ENCODE assay signal across 1 cellular context in the genomic region with DNA sequence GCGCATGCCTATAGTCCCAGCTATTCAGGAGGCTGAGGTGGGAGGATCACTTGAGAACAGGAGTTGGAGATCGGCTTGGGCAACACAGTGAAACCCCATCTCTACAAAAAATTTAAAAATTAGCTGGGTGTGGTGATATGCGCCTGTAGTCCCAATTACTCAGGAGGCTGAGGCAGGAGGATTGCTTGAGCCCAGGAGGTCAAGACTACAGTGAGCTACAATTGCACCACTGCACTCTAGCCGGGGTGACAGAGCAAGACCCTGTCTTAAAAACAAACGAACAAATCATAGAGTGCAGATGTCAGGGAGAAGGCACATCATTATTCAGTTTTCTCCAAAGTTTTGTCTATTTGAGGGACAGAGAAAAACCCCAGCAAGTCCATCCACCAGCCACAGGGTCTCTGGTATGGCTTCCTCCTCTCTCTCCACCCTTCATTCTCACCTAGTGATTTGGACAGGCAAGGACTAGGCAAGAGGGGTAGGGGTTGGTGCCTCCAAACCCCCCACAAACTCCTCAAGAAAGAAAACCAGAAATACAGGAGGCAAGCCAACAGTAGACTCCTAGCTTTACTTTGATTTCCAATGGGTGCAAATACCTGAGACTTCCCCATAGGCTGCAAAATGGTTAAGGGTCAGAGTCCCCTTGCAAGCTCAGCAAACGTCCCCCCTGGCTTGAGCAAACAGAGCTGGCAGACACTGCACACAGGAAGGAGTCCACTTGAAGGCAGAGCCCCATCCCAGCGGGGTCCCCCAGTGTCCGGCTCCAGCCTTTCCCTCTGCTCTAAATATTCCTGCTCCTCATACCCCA.
TF ChIP-seq lines count a peak whose summit lies in the region.

No MANE protein-coding gene starts in this region.

TF ChIP-seq in H1, 55 proteins besides CTCF, POLR2A, EP300 and RAD21:
- TF ChIP-seq TCF12 (IDR thresholded peaks at IDR 0.05; ENCODE audit: low read depth, low read length) (no peak), TAF1 (IDR thresholded peaks at IDR 0.05; ENCODE audit: low read depth, low read length) (no peak), JUN (IDR thresholded peaks at IDR 0.05; ENCODE audit: low read depth, low read length) (no peak), BCL11A (IDR thresholded peaks at IDR 0.05; ENCODE audit: low read depth in 2 of 2, low read length in 2 of 2) (no peak), CREB1 (IDR thresholded peaks at IDR 0.05) (no peak), PHF8 (conservative IDR thresholded peaks at IDR 0.05; ENCODE audit: low read depth, low read length) (no peak), ASH2L (IDR thresholded peaks at IDR 0.05; ENCODE audit: low read length) (no peak), SRF (IDR thresholded peaks at IDR 0.05; ENCODE audit: low read depth, low read length) (no peak), KDM4A (IDR thresholded peaks at IDR 0.05; ENCODE audit: low read depth, low read length, severe bottlenecking) (no peak), GTF2F1 (IDR thresholded peaks at IDR 0.05; ENCODE audit: borderline replicate concordance, low read depth, low read length) (no peak)
